8 cellular contexts compared by ENCODE assay signal in the genomic region with DNA sequence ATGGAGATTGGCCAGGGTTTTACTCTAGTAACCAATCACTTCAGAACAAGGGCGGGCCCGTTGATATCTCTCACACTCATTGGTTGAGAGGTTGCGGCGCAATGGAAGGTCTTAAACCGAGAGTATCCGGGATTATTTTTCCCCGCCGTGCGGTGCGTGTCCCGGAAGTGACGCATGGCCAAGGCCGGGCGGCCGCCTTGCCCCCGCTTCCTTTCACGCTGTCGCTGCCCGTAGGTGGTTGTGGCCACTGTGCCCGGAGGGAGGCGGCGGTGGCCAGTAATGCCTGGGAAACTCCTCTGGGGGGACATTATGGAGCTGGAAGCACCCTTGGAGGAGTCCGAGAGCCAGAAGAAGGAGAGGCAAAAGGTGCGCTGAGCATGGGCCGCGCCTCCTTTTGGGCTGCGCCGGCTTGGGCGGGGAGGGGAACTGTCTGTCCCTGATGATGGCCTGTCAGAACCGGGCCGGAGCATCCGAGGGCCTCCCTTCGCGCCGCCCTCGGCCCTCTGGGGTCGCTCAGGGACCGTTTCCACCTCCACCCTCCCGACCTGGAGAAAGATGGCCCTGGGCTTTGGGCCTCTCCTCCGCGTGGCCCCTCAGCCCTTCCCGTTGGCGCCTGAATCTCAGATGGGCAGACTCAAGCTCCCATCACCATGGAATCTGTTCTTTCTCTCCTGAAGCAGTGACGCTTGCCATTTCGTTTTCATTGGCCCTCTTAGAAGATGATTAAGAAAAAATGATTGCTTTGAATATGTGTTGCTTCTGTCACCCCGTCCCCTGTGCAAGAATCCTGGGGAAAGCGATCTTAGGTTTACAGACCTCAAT. TPM values are rescaled to one million over a fixed set of nuclear protein-coding genes. Genes with fewer than 3 reads are reported as not detected.
DNase-seq lines count a peak whose midpoint lies in the region; ATAC-seq and TF ChIP-seq lines count a peak whose summit lies in the region.

DDX50 (plus strand) TSS at position 210 of the 822 bp plus-strand sequence; CDS start at position 280, 70 bp downstream.

- no peak; the same call in 1 of the 2 replicates for TF ChIP-seq CTCF in C4-2B (conservative IDR thresholded peaks at IDR 0.05)

- H3K27ac ChIP-seq in C4-2B: peak within 1 kb of the TSS; percentile 99

- peak; percentile 93 for DNase-seq in NCI-H748 treated with DMSO at 0.1 percent for 48 hours (lab: John Stamatoyannopoulos, UW)
- DNase-seq in activated CD4-positive, alpha-beta T cell treated with anti-CD3 and anti-CD28 coated beads, Interleukin-2, amount 50 U/mL, for 24 hours (ENCODE audit: low read depth in 1 of 2, low spot score in 1 of 2): peak; percentile 89 to 96
- DNase-seq in dedifferentiated amniotic fluid mesenchymal stem cell (ENCODE audit: extremely low spot score): peak; percentile 100
- DNase-seq in left lobe of liver (ENCODE audit: low spot score): peak; percentile 98
- peak; percentile 92 for DNase-seq in stimulated activated CD4-positive, alpha-beta T cell treated with anti-CD3 and anti-CD28 coated beads, Interleukin-2, amount 100 ng/mL, for 48 hours

- ATAC-seq in GM19372 (IDR thresholded peaks at IDR 0.05; ENCODE audit: low read depth, unreplicated experiment) (peak; percentile 97), HG03558 (IDR thresholded peaks at IDR 0.05; ENCODE audit: extremely low read depth, unreplicated experiment) (peak; percentile 92), left lobe of liver (peak; percentile 92)

RNA-seq across cellular contexts. Expression of gene DDX50, which starts in this region (rescaled TPM):
- total RNA-seq in left lobe of liver: 6.4 TPM

Comparison
In these comparisons a context has a peak if more than half of its experiments do, and no peak if none do; other contexts are left out.
1. Peak in every context shown above with its lines: DNase-seq, ATAC-seq and H3K27ac ChIP-seq.